In genomic region chr10:52621635-52622079, GRCh38 we compare ENCODE assay signal across 19 cellular contexts.
DNase-seq lines count a peak whose midpoint lies in the region; TF ChIP-seq lines count a peak whose summit lies in the region.
"Had no signal": no experiment of that assay in that cellular context is flagged by ENCODE, and none has a peak within 500 bp of the region (broad histone marks: within the 10 kb centered on the region; RNA-seq: fewer than 3 reads in every experiment).

No MANE protein-coding gene starts in this region.

- H3K18ac ChIP-seq in neuronal stem cell (ENCODE audit: low read length) = no peak overlapping the region

- DNase-seq in EL = peak; percentile 50
- DNase-seq in NCI-H2227 treated with DMSO at 0.1 percent for 48 hours (lab: John Stamatoyannopoulos, UW) = peak; percentile 22
- DNase-seq in choroid plexus epithelial cell (ENCODE audit: low read depth) = peak; percentile 50
- DNase-seq in neuronal stem cell (ENCODE audit: low spot score) = no peak
- no peak for DNase-seq in RKO (ENCODE audit: low spot score)
- DNase-seq in SHP77 (lab: John Stamatoyannopoulos, UW) = no peak
- DNase-seq in foreskin melanocyte = no peak
- DNase-seq: activated CD4-positive, CD25-positive, alpha-beta regulatory T cell treated with anti-CD3 and anti-CD28 coated beads, Interleukin-2, amount 50 U/mL, for 72 hours; activated gamma-delta T cell; CD4-positive, CD25-positive, alpha-beta regulatory T cell; DMS79 treated with DMSO at 0.1 percent for 48 hours; Kasumi-1; left ventricle myocardium superior; NCI-H1105 treated with DMSO at 0.1 percent for 48 hours; SIG-M5; small intestine had no signal

- no peak overlapping the region for H2BK120ac ChIP-seq in neuronal stem cell (ENCODE audit: low read depth, low read length)

- H2BK15ac ChIP-seq in neuronal stem cell (ENCODE audit: low read length) = no peak overlapping the region

- no peak overlapping the region for H2AK5ac ChIP-seq in neuronal stem cell (ENCODE audit: low read depth, low read length)

- H3K4me2 ChIP-seq in neuronal stem cell (ENCODE audit: insufficient read depth, low read length, poor library complexity, severe bottlenecking) = no peak overlapping the region

- H3K27me3 ChIP-seq in neuronal stem cell (ENCODE audit: control insufficient read depth in 3 of 3, insufficient read depth in 3 of 3, low read depth in 1 of 3, low read length in 3 of 3) = no peaks in the 10 kb centered on the region
- H3K27me3 ChIP-seq: ascending aorta had no signal

- no peaks in the 10 kb centered on the region for H3K4me1 ChIP-seq in neuronal stem cell (ENCODE audit: control insufficient read depth in 2 of 2, insufficient read depth in 1 of 2, low read depth in 1 of 2, low read length in 2 of 2)
- H3K4me1 ChIP-seq: ascending aorta, parathyroid adenoma had no signal

- H3K4me3 ChIP-seq in choroid plexus epithelial cell (ENCODE audit: low read depth, low read length) (no peak overlapping the region), neuronal stem cell (ENCODE audit: low read length in 2 of 2) (no peak overlapping the region)
- H3K4me3 ChIP-seq: ascending aorta, coronary artery had no signal

- WGBS in neuronal stem cell (ENCODE audit: extremely low coverage in 2 of 2, insufficient read length in 2 of 2, insufficient replicate concordance in 1 of 2), 2 donors = no CpG with 5 or more reads among the region's 2 CpGs

- no peak overlapping the region for H4K91ac ChIP-seq in neuronal stem cell (ENCODE audit: low read depth, low read length, poor library complexity)

- no peak for TF ChIP-seq CTCF in choroid plexus epithelial cell (conservative IDR thresholded peaks at IDR 0.05; ENCODE audit: low read depth, low read length)

- H2BK5ac ChIP-seq in neuronal stem cell (ENCODE audit: low read length) = no peak overlapping the region

- H4K8ac ChIP-seq in neuronal stem cell (ENCODE audit: low read depth, low read length) = no peak overlapping the region

- H3K4ac ChIP-seq in neuronal stem cell (ENCODE audit: low read length) = no peak overlapping the region

- H2AFZ ChIP-seq in neuronal stem cell (ENCODE audit: low read length) = peak overlapping the region; percentile 2
- H2AFZ ChIP-seq: parathyroid adenoma had no signal

- H3K9ac ChIP-seq in neuronal stem cell (ENCODE audit: low read depth, low read length, poor library complexity) = no peak overlapping the region
- H3K9ac ChIP-seq: parathyroid adenoma had no signal

- H3K27ac ChIP-seq in neuronal stem cell (replicated peaks; ENCODE audit: low read length) = no peak overlapping the region
- H3K27ac ChIP-seq: ascending aorta, coronary artery, parathyroid adenoma had no signal

- H2BK12ac ChIP-seq in neuronal stem cell (ENCODE audit: low read length) = no peak overlapping the region

- H3K36me3 ChIP-seq in neuronal stem cell (replicated peaks in 1 of 2; ENCODE audit: control insufficient read depth in 2 of 2, insufficient read depth in 2 of 2, low read length in 2 of 2) = no peaks in the 10 kb centered on the region
- H3K36me3 ChIP-seq: ascending aorta had no signal

- no peak overlapping the region for H3K14ac ChIP-seq in neuronal stem cell (ENCODE audit: low read length)

- H3K79me1 ChIP-seq in neuronal stem cell (ENCODE audit: low read depth, low read length) = no peaks in the 10 kb centered on the region

- no peak overlapping the region for H3K23ac ChIP-seq in neuronal stem cell (ENCODE audit: low read depth, low read length, poor library complexity)

- no peaks in the 10 kb centered on the region for H3K9me3 ChIP-seq in neuronal stem cell (replicated peaks in 1 of 2; ENCODE audit: control insufficient read depth in 2 of 2, insufficient read depth in 1 of 2, low read depth in 1 of 2, low read length in 2 of 2)
- H3K9me3 ChIP-seq: ascending aorta had no signal

Comparison
In these comparisons a context has a peak if more than half of its experiments do, and no peak if none do; other contexts are left out.
1. DNase-seq: peak in EL (single experiment), NCI-H2227 treated with DMSO at 0.1 percent for 48 hours (single experiment) and choroid plexus epithelial cell (single experiment); none in neuronal stem cell (single experiment), RKO (single experiment), SHP77 (0 of 2) and foreskin melanocyte (single experiment).